In genomic region chr1:17308593-17308992, GRCh38 we compare ENCODE assay signal across 2 cellular contexts.
A peak's percentile ranks its signal among the peaks of the same experiment; 100 is the strongest.
TF ChIP-seq lines count a peak whose summit lies in the region.

No MANE protein-coding gene starts in this region.

TF ChIP-seq in GM23338, 12 proteins besides CTCF, POLR2A, EP300 and RAD21:
- no peak for TF ChIP-seq REST (IDR thresholded peaks at IDR 0.05; ENCODE audit: unreplicated experiment)
- no peak for TF ChIP-seq EZH2 (IDR thresholded peaks at IDR 0.05; ENCODE audit: low read depth, unreplicated experiment)
- TF ChIP-seq EZH2phosphoT487 (IDR thresholded peaks at IDR 0.05; ENCODE audit: unreplicated experiment), result no peak
- no peak for TF ChIP-seq ZNF331 (CRISPR knock-in tag; IDR thresholded peaks at IDR 0.05; ENCODE audit: low read depth)

TF ChIP-seq in K562, 482 proteins besides CTCF, POLR2A, EP300 and RAD21 (continues in another document):
- TF ChIP-seq POLR2G (IDR thresholded peaks at IDR 0.05; ENCODE audit: low read depth, low read length), result no peak
- TF ChIP-seq RBM34 (IDR thresholded peaks at IDR 0.05; ENCODE audit: borderline replicate concordance, insufficient read depth, low read length), result no peak
- no peak for TF ChIP-seq RREB1 (CRISPR knock-in tag; IDR thresholded peaks at IDR 0.05)
- no peak for TF ChIP-seq IRF9 (tag; IDR thresholded peaks at IDR 0.05)
- TF ChIP-seq CBX1 (IDR thresholded peaks at IDR 0.05; ENCODE audit: low read depth), result peak; percentile 62; the same call in 1 of the 2 replicates
- TF ChIP-seq ZFX (CRISPR knock-in tag; IDR thresholded peaks at IDR 0.05), result no peak
- TF ChIP-seq, protein P1, sequence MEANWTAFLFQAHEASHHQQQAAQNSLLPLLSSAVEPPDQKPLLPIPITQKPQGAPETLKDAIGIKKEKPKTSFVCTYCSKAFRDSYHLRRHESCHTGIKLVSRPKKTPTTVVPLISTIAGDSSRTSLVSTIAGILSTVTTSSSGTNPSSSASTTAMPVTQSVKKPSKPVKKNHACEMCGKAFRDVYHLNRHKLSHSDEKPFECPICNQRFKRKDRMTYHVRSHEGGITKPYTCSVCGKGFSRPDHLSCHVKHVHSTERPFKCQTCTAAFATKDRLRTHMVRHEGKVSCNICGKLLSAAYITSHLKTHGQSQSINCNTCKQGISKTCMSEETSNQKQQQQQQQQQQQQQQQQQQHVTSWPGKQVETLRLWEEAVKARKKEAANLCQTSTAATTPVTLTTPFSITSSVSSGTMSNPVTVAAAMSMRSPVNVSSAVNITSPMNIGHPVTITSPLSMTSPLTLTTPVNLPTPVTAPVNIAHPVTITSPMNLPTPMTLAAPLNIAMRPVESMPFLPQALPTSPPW (CRISPR knock-in tag; IDR thresholded peaks at IDR 0.05), result no peak
- TF ChIP-seq NONO (IDR thresholded peaks at IDR 0.05; ENCODE audit: low read depth in 2 of 2, low read length in 1 of 2), result no peak
- no peak for TF ChIP-seq THRA (IDR thresholded peaks at IDR 0.05)
- TF ChIP-seq RCOR1 (IDR thresholded peaks at IDR 0.05; ENCODE audit: borderline replicate concordance in 1 of 2, low read depth in 2 of 2, low read length in 2 of 2), result peak in 1 of 2 experiments; percentile 62; a peak in 1 of 4 replicates
- no peak for TF ChIP-seq USF1 (CRISPR knock-in tag; IDR thresholded peaks at IDR 0.05)
- TF ChIP-seq RBM25 (IDR thresholded peaks at IDR 0.05; ENCODE audit: low read depth, low read length, severe bottlenecking), result peak; percentile 89
- TF ChIP-seq ZBTB1 (CRISPR knock-in tag; IDR thresholded peaks at IDR 0.05; ENCODE audit: borderline replicate concordance, low read depth), result no peak
- TF ChIP-seq ZNF239 (CRISPR knock-in tag; IDR thresholded peaks at IDR 0.05), result no peak
- TF ChIP-seq, protein P2, sequence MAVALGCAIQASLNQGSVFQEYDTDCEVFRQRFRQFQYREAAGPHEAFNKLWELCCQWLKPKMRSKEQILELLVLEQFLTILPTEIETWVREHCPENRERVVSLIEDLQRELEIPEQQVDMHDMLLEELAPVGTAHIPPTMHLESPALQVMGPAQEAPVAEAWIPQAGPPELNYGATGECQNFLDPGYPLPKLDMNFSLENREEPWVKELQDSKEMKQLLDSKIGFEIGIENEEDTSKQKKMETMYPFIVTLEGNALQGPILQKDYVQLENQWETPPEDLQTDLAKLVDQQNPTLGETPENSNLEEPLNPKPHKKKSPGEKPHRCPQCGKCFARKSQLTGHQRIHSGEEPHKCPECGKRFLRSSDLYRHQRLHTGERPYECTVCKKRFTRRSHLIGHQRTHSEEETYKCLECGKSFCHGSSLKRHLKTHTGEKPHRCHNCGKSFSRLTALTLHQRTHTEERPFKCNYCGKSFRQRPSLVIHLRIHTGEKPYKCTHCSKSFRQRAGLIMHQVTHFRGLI (CRISPR knock-in tag; IDR thresholded peaks at IDR 0.05), result no peak
- TF ChIP-seq SAP30 (IDR thresholded peaks at IDR 0.05; ENCODE audit: borderline replicate concordance, insufficient read depth, low read depth, low read length, poor library complexity, severe bottlenecking), result no peak
- no peak for TF ChIP-seq ATF6 (CRISPR knock-in tag; IDR thresholded peaks at IDR 0.05)
- no peak for TF ChIP-seq RB1 (IDR thresholded peaks at IDR 0.05; ENCODE audit: low read depth)
- TF ChIP-seq HNRNPLL (IDR thresholded peaks at IDR 0.05; ENCODE audit: low read depth, low read length, poor library complexity, severe bottlenecking), result no peak
- TF ChIP-seq ZKSCAN8 (CRISPR knock-in tag; IDR thresholded peaks at IDR 0.05), result no peak
- TF ChIP-seq ZNF354B (CRISPR knock-in tag; IDR thresholded peaks at IDR 0.05), result no peak
- peak; percentile 37; the same call in 1 of the 2 replicates for TF ChIP-seq HDAC2 (IDR thresholded peaks at IDR 0.05)
- no peak for TF ChIP-seq HDAC1 (IDR thresholded peaks at IDR 0.05)
- TF ChIP-seq, protein P3, sequence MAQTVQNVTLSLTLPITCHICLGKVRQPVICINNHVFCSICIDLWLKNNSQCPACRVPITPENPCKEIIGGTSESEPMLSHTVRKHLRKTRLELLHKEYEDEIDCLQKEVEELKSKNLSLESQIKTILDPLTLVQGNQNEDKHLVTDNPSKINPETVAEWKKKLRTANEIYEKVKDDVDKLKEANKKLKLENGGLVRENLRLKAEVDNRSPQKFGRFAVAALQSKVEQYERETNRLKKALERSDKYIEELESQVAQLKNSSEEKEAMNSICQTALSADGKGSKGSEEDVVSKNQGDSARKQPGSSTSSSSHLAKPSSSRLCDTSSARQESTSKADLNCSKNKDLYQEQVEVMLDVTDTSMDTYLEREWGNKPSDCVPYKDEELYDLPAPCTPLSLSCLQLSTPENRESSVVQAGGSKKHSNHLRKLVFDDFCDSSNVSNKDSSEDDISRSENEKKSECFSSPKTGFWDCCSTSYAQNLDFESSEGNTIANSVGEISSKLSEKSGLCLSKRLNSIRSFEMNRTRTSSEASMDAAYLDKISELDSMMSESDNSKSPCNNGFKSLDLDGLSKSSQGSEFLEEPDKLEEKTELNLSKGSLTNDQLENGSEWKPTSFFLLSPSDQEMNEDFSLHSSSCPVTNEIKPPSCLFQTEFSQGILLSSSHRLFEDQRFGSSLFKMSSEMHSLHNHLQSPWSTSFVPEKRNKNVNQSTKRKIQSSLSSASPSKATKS (CRISPR knock-in tag; IDR thresholded peaks at IDR 0.05), result no peak
- TF ChIP-seq PBX2 (CRISPR knock-in tag; IDR thresholded peaks at IDR 0.05; ENCODE audit: low read depth), result no peak
- no peak for TF ChIP-seq PBX2 (tag; conservative IDR thresholded peaks at IDR 0.05; ENCODE audit: low read depth)
- no peak for TF ChIP-seq ATF3 (IDR thresholded peaks at IDR 0.05)
- TF ChIP-seq ATF3 (CRISPR knock-in tag; conservative IDR thresholded peaks at IDR 0.05), result no peak
- no peak for TF ChIP-seq KAT8 (IDR thresholded peaks at IDR 0.05; ENCODE audit: low read depth)
- no peak for TF ChIP-seq ZNF445 (CRISPR knock-in tag; IDR thresholded peaks at IDR 0.05; ENCODE audit: low read depth)
- no peak for TF ChIP-seq ZNF232 (CRISPR knock-in tag; IDR thresholded peaks at IDR 0.05)
- TF ChIP-seq, protein P4, sequence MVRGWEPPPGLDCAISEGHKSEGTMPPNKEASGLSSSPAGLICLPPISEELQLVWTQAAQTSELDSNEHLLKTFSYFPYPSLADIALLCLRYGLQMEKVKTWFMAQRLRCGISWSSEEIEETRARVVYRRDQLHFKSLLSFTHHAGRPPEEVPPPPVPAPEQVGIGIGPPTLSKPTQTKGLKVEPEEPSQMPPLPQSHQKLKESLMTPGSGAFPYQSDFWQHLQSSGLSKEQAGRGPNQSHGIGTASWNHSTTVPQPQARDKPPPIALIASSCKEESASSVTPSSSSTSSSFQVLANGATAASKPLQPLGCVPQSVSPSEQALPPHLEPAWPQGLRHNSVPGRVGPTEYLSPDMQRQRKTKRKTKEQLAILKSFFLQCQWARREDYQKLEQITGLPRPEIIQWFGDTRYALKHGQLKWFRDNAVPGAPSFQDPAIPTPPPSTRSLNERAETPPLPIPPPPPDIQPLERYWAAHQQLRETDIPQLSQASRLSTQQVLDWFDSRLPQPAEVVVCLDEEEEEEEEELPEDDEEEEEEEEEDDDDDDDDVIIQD (CRISPR knock-in tag; IDR thresholded peaks at IDR 0.05), result no peak
- no peak for TF ChIP-seq HDAC6 (IDR thresholded peaks at IDR 0.05; ENCODE audit: low read depth, low read length)
- TF ChIP-seq NR2F6 (CRISPR knock-in tag; IDR thresholded peaks at IDR 0.05), result no peak
- TF ChIP-seq ZNF507 (tag; conservative IDR thresholded peaks at IDR 0.05), result no peak
- TF ChIP-seq POLR2AphosphoS2 (IDR thresholded peaks at IDR 0.05; ENCODE audit: low read length), result no peak
